ENCODE assay signal across 2 cellular contexts in the genomic region with DNA sequence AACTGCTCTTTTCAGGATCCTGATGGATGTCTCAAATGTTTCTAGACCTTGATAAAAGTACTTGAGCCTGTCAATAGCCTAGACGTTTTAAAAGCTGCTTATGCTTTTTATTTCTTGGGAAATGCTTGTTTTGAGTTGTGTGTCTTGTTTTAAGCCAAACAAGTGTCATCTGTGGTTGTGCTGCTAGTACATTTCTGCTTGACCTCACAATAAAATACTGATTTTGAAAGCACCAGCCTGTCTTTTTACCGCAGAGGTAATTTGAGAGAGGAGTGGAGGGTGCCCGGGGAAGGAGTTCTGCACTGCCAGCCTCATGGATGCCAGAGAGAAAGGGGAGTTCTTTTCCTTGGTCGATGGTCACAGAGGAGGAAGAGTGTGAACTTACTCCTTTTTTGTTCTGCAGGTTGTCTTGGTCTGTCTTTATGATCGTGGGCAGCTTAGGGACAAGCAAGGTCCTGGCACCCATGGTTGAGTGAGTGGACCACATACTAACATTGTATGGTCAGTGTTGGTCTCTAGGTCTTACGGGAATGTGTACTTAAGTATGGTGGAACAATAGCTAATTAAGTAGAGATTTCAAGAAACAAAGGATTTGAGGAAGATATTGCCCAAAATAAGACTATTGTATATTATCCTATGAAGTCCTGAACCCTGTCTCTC.
TF ChIP-seq lines count a peak whose summit lies in the region.

No MANE protein-coding gene starts in this region.

TF ChIP-seq in SK-N-SH, 30 proteins besides CTCF, POLR2A, EP300 and RAD21 (continued from another document):
- TF ChIP-seq POLR2AphosphoS5 (IDR thresholded peaks at IDR 0.05; ENCODE audit: low read depth, low read length): no peak
- no peak for TF ChIP-seq MEF2A (IDR thresholded peaks at IDR 0.05; ENCODE audit: borderline replicate concordance, low read depth)
- no peak for TF ChIP-seq ELF1 (IDR thresholded peaks at IDR 0.05)
- no peak for TF ChIP-seq RFX5 (IDR thresholded peaks at IDR 0.05; ENCODE audit: low read length)
- no peak for TF ChIP-seq NRF1 (IDR thresholded peaks at IDR 0.05; ENCODE audit: low read depth, low read length)
- TF ChIP-seq TCF12 (IDR thresholded peaks at IDR 0.05): no peak

TF ChIP-seq in SK-N-SH treated with all-trans-retinoic acid at 6 μM for 48 hours, 23 proteins besides CTCF, POLR2A, EP300 and RAD21 (continued from another document):
- TF ChIP-seq CSRNP3 (CRISPR knock-in tag; IDR thresholded peaks at IDR 0.05): no peak
